16 cellular contexts compared by ENCODE assay signal in the genomic region with DNA sequence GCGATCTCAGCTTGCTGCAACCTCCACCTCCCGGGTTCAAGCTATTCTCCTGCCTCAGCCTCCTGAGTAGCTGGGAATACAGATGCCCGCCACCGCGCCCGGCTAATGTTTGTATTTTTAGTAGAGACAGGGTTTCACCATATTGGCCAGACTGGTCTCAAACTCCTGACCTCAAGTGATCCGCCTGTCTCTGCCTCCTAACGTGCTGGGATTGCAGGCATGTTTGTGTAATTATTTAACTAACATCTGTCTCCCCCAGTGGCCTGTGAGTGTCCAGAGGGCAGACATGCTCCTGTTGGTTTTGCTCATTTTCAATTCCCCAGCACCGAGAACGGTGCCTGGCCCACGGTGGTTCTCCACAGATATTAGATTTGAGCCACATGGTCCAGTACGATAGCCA. TPM values are rescaled to one million over a fixed set of nuclear protein-coding genes. Genes with fewer than 3 reads are reported as not detected.
"Had no signal": no experiment of that assay in that cellular context is flagged by ENCODE, and none has a peak within 500 bp of the region (broad histone marks: within the 10 kb centered on the region; RNA-seq: fewer than 3 reads in every experiment).

No MANE protein-coding gene starts in this region.

RNA-seq across cellular contexts. Expression of gene TMEM114, which starts 19.9 kb away (rescaled TPM):
- total RNA-seq: activated T-cell treated with anti-CD3 and anti-CD28 coated beads, Interleukin-2, amount 50 U/mL, for 72 hours; cardiac septum; cerebellum; esophagus squamous epithelium; glomerular endothelial cell; left ventricle myocardium inferior; mammary epithelial cell; natural killer cell; osteocyte; posterior vena cava; renal cortical epithelial cell; right lobe of liver; testis; uterus had no signal
- polyA plus RNA-seq: adipose tissue, heart right ventricle, mammary epithelial cell had no signal
